8 cellular contexts compared by ENCODE assay signal in the genomic region with DNA sequence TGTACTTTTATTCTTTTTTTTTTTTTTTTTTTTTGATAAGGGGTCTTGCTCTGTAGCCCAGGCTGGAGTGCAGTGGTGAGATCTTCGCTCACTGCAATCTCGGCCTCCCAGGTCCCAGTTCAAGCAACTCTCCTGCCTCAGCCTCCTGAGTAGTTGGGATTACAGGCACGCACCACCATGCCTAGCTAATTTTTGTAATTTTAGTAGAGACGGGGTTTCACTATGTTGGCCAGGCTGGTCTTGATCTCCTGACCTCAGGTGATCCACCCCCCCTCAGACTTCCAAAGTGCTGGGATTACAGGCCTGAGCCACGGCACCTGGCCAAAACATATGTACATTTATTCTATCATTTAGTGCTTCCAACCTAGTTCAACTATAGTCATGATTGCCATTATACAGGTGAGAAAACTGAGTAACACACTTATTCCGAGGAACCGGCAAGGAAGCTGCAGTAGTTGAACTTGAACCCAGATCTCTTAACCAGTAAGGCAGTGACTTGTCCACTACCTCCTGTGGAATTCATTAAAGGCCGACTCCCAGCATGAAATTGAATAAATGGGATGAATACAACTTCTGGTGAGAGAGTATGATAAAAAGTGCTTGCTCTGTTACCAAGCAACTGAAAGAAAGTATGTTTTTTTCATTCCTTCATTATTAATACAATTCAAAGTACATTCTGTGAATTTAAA. TPM values are rescaled to one million over a fixed set of nuclear protein-coding genes. Genes with fewer than 3 reads are reported as not detected.
DNase-seq lines count a peak whose midpoint lies in the region; ATAC-seq, FAIRE-seq and TF ChIP-seq lines count a peak whose summit lies in the region.

No MANE protein-coding gene starts in this region.

- peak overlapping the region; percentile 88 for H3K4me3 Mint-ChIP-seq in activated naive CD4-positive, alpha-beta T cell treated with anti-CD3 and anti-CD28 coated beads, Interleukin-2, amount 50 U/mL, for 24 hours

- POLR2A ChIA-PET in K562 (lab: Yijun Ruan, JAX): interaction anchor here (1.0 to 1.2 kb wide), 2 partner anchors 29 to 126 kb away, joined by 3 read pairs; no protein-coding TSS in a partner anchor

- H4K5ac ChIP-seq in mesendoderm (ENCODE audit: low read length): no peak overlapping the region

- no peak overlapping the region for H2BK5ac ChIP-seq in mesendoderm (ENCODE audit: low read length)

- intact Hi-C loops in K562 (cut with micrococcal nuclease): loop anchor here (1.0 to 5.0 kb wide), 2 partner anchors 108 to 127 kb away; no protein-coding TSS in a partner anchor
- intact Hi-C loops in upper lobe of right lung (cut with DNase I): no loop called here

- H3K23ac ChIP-seq in mesendoderm (ENCODE audit: low read length): no peak overlapping the region

- WGBS in K562 (ENCODE audit: insufficient coverage, low coverage, missing lambda C conversion rate): 92% methylated on average over 5 of the region's 8 CpGs
- no CpG with 5 or more reads among the region's 8 CpGs for WGBS in mesendoderm (ENCODE audit: extremely low coverage, insufficient coverage, low lambda C conversion rate)

- H3K27ac ChIP-seq in K562 (ENCODE audit: extremely low read depth, low read depth, low read length) (peak overlapping the region; percentile 93), mesendoderm (ENCODE audit: low read depth, low read length) (no peak overlapping the region), upper lobe of right lung (peak overlapping the region; percentile 98)

- H2BK15ac ChIP-seq in mesendoderm (replicated peaks; ENCODE audit: low read depth): peak overlapping the region; percentile 46

- peaks cover 6% of the 10 kb centered on the region for H3K36me3 Mint-ChIP-seq in activated naive CD4-positive, alpha-beta T cell treated with anti-CD3 and anti-CD28 coated beads, Interleukin-2, amount 50 U/mL, for 24 hours

- H3K9me3 ChIP-seq in K562 (replicated peaks; ENCODE audit: control insufficient read depth, insufficient read depth, low read depth, low read length) (peaks cover 3% of the 10 kb centered on the region), upper lobe of right lung (no peaks in the 10 kb centered on the region)

- TF ChIP-seq EP300 in K562 (IDR thresholded peaks at IDR 0.05; ENCODE audit: low read length): no peak

- peak overlapping the region; percentile 59 for H2AFZ ChIP-seq in K562 (ENCODE audit: low read depth, low read length)

- H4K8ac ChIP-seq in mesendoderm (ENCODE audit: low read depth, low read length): no peak overlapping the region

- no peaks in the 10 kb centered on the region for H3K9me1 ChIP-seq in K562 (ENCODE audit: control insufficient read depth, insufficient read depth, low read length)

- CTCF ChIA-PET in K562 (lab: Yijun Ruan, JAX; ENCODE audit: low intra/inter-chr PET ratio): no interaction called here

- H3K79me1 ChIP-seq in mesendoderm (ENCODE audit: low read length): no peaks in the 10 kb centered on the region

- H3K9me3 Mint-ChIP-seq in activated naive CD4-positive, alpha-beta T cell treated with anti-CD3 and anti-CD28 coated beads, Interleukin-2, amount 50 U/mL, for 24 hours: peaks cover 7% of the 10 kb centered on the region

- TF ChIP-seq CTCF in K562 (IDR thresholded peaks at IDR 0.05 in 2 of 3, conservative IDR thresholded peaks at IDR 0.05 in 1 of 3; ENCODE audit: insufficient read depth in 2 of 3, low read depth in 1 of 3, low read length in 3 of 3): no peak
- no peak for TF ChIP-seq CTCF in upper lobe of right lung (IDR thresholded peaks at IDR 0.05)

- no peak for TF ChIP-seq RAD21 in K562 (CRISPR knock-in tag; conservative IDR thresholded peaks at IDR 0.05 in 1 of 2, IDR thresholded peaks at IDR 0.05 in 1 of 2)

- no peak for DNase-seq in activated naive CD4-positive, alpha-beta T cell (lab: John Stamatoyannopoulos, UW)
- DNase-seq in K562 (ENCODE audit: extremely low read depth in 1 of 4, low spot score in 3 of 4) (no peak), mesendoderm (no peak), upper lobe of right lung (no peak), NCI-H2107 (lab: John Stamatoyannopoulos, UW) (no peak), DMS79 treated with DMSO at 0.1 percent for 48 hours (lab: John Stamatoyannopoulos, UW) (no peak)

- no peak overlapping the region for H3K18ac ChIP-seq in mesendoderm (ENCODE audit: low read length)

- no TSS peak for BruUV-seq in K562 (replicated peaks; lab: Mats Ljungman, UMichigan)

- H3K27ac Mint-ChIP-seq in activated naive CD4-positive, alpha-beta T cell treated with anti-CD3 and anti-CD28 coated beads, Interleukin-2, amount 50 U/mL, for 24 hours: peak overlapping the region; percentile 96

- no peak overlapping the region for H3K4ac ChIP-seq in mesendoderm (ENCODE audit: low read depth, low read length)

- no peak overlapping the region for H3K4me2 ChIP-seq in K562 (ENCODE audit: insufficient read depth, low read length)
- no peak overlapping the region for H3K4me2 ChIP-seq in mesendoderm (ENCODE audit: low read length)

- peaks cover 39% of the 10 kb centered on the region for H3K79me2 ChIP-seq in K562 (ENCODE audit: control insufficient read depth, insufficient read depth, low read length)
- peaks cover 15% of the 10 kb centered on the region for H3K79me2 ChIP-seq in mesendoderm (ENCODE audit: control insufficient read depth, insufficient read depth, low read length)

- in situ Hi-C loops in K562 (cut with MboI): loop anchor here (10.0 kb wide), 1 partner anchor 110 kb away; no protein-coding TSS in a partner anchor

- no peaks in the 10 kb centered on the region for H3K27me3 Mint-ChIP-seq in activated naive CD4-positive, alpha-beta T cell treated with anti-CD3 and anti-CD28 coated beads, Interleukin-2, amount 50 U/mL, for 24 hours

- 0 out of 2 replicates have a peak overlapping the region, but pooled peaks have one; percentile 41 for H3K4me3 ChIP-seq in K562
- no peak overlapping the region for H3K4me3 ChIP-seq in mesendoderm (ENCODE audit: low read length)
- H3K4me3 ChIP-seq in upper lobe of right lung: peak overlapping the region; percentile 79

- no peak for ATAC-seq in K562
- no peak for ATAC-seq in upper lobe of right lung
- ATAC-seq in HG03457 (IDR thresholded peaks at IDR 0.05; ENCODE audit: unreplicated experiment): no peak

- no peaks in the 10 kb centered on the region for H4K20me1 ChIP-seq in K562 (replicated peaks; ENCODE audit: control insufficient read depth, insufficient read depth, low read length)

- no peaks in the 10 kb centered on the region for H3K27me3 ChIP-seq in K562 (ENCODE audit: control insufficient read depth in 2 of 2, insufficient read depth in 2 of 2, low read length in 2 of 2)
- H3K27me3 ChIP-seq in mesendoderm (ENCODE audit: insufficient read depth, low read length, poor library complexity): no peaks in the 10 kb centered on the region
- H3K27me3 ChIP-seq in upper lobe of right lung: no peaks in the 10 kb centered on the region

- H3K4me1 ChIP-seq in K562 (replicated peaks in 1 of 2; ENCODE audit: control insufficient read depth in 2 of 2, insufficient read depth in 2 of 2, low read length in 2 of 2): no peaks in the 10 kb centered on the region; a peak in 1 of 5 replicates
- H3K4me1 ChIP-seq in mesendoderm (ENCODE audit: control insufficient read depth, low read depth, low read length): peaks cover 1% of the 10 kb centered on the region
- H3K4me1 ChIP-seq in upper lobe of right lung: peaks cover 3% of the 10 kb centered on the region

- H3K4me1 Mint-ChIP-seq in activated naive CD4-positive, alpha-beta T cell treated with anti-CD3 and anti-CD28 coated beads, Interleukin-2, amount 50 U/mL, for 24 hours: peaks cover 39% of the 10 kb centered on the region

- peak overlapping the region in 1 of 2 experiments; percentile 12; a peak in 1 of 4 replicates for H3K9ac ChIP-seq in K562 (ENCODE audit: insufficient read depth in 1 of 2, low read depth in 2 of 2, low read length in 2 of 2)
- no peak overlapping the region for H3K9ac ChIP-seq in mesendoderm (ENCODE audit: low read length)

- FAIRE-seq in K562 (lab: Jason Lieb, UNC): no peak

- no peak for TF ChIP-seq POLR2A in K562 (conservative IDR thresholded peaks at IDR 0.05)

- H3K36me3 ChIP-seq in K562 (ENCODE audit: control insufficient read depth, insufficient read depth, low read length) (no peaks in the 10 kb centered on the region), mesendoderm (ENCODE audit: control insufficient read depth, insufficient read depth, low read length) (no peaks in the 10 kb centered on the region), upper lobe of right lung (no peaks in the 10 kb centered on the region)

- H2BK120ac ChIP-seq in mesendoderm (ENCODE audit: low read depth, low read length): no peak overlapping the region

- no peak overlapping the region for H3K56ac ChIP-seq in mesendoderm (ENCODE audit: low read length)

- no peak overlapping the region for H2AK5ac ChIP-seq in mesendoderm (ENCODE audit: low read length)

RNA-seq across cellular contexts. Expression of a gene that starts 0.8 kb away (rescaled TPM):
- 14.3 and 114 TPM in 2 replicates for total RNA-seq in K562 (2011; cell fraction: chromatin; rRNA removed; ENCODE audit: low replicate concordance)
- 6.0 and 11.7 TPM in 2 replicates for total RNA-seq in K562 (2011; cell fraction: nucleolus; rRNA removed)
- total RNA-seq in K562 (2011; cell fraction: nucleoplasm; rRNA removed): 26.8 and 42.1 TPM in 2 replicates
- total RNA-seq in K562 (2014; rRNA removed): 9.7 and 11.0 TPM in 2 replicates
- total RNA-seq in K562 (2014; rRNA removed; fragmentation: Illumina TruSeq; extraction: Trizol): 21.1 and 22.2 TPM in 2 replicates
- 19.6 and 19.9 TPM in 2 replicates for total RNA-seq in K562 (2015; rRNA removed; fragmentation: Illumina TruSeq; extraction: Trizol)
- 27.1 and 28.0 TPM in 2 replicates for total RNA-seq in K562 (2021)
- polyA plus RNA-seq in K562 (2011; rRNA removed): 4.2 and 8.4 TPM in 2 replicates
- polyA plus RNA-seq in K562 (2011; cell fraction: cytosol; rRNA removed): 4.6 and 6.6 TPM in 2 replicates
- polyA plus RNA-seq in K562 (2011; cell fraction: nucleus; rRNA removed): 11.4 and 12.4 TPM in 2 replicates
- polyA plus RNA-seq in K562 (2012): 7.3 and 12.0 TPM in 2 replicates
- 11.7 and 13.7 TPM in 2 replicates for polyA plus RNA-seq in K562 (2014; fragmentation: Illumina TruSeq; extraction: Trizol)
- polyA plus RNA-seq in K562 (2014; fragmentation: Nextera tagmentation; extraction: Ambion mirVana): 1 to 10 TPM; 2.8 to 3.5 TPM
- polyA plus RNA-seq in K562 (2014; rRNA removed): 6.0 and 7.0 TPM in 2 replicates
- polyA minus RNA-seq in K562 (2011; rRNA and poly(A)+ RNA removed): 22.9 and 34.8 TPM in 2 replicates
- polyA minus RNA-seq in K562 (2011; cell fraction: cytosol; rRNA and poly(A)+ RNA removed): 14.7 and 15.1 TPM in 2 replicates
- 13.7 and 25.0 TPM in 2 replicates for polyA minus RNA-seq in K562 (2011; cell fraction: nucleus; rRNA and poly(A)+ RNA removed)
- polyA plus RNA-seq in mesendoderm (2013, experiment 1 of 2): 32.6 TPM
- polyA plus RNA-seq in mesendoderm (2013, experiment 2 of 2): 32.6 TPM
- 64.0 TPM for total RNA-seq in upper lobe of right lung
